Comparison of ENCODE assay signal across 12 cellular contexts in the genomic region with DNA sequence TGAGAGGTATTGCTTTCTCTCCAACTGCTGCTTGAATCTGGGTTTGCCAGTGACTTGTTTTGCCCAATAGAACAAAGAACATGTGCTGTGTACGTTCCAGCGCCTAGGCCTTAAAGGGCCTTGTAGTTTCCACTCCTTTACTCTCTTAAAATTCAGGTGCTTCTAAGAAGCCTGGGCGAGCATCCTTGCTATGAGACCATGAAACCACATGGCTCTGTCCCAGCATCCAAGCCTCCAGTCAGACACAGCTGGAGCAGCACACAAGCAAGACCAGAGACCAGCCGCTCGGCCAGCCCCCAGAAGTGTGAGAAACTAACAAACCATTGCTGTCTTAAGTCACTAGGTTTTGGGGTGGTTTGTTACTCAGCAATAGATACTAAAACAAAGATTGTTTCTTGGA. TPM values are rescaled to one million over a fixed set of nuclear protein-coding genes. Genes with fewer than 3 reads are reported as not detected.
DNase-seq lines count a peak whose midpoint lies in the region; ATAC-seq and TF ChIP-seq lines count a peak whose summit lies in the region.
"Had no signal": no experiment of that assay in that cellular context is flagged by ENCODE, and none has a peak within 500 bp of the region (broad histone marks: within the 10 kb centered on the region; RNA-seq: fewer than 3 reads in every experiment).

No MANE protein-coding gene starts in this region.

- peaks cover under 1% of the 10 kb centered on the region for H3K36me3 ChIP-seq in right atrium auricular region
- no peaks in the 10 kb centered on the region for H3K36me3 ChIP-seq in colonic mucosa
- no peaks in the 10 kb centered on the region for H3K36me3 ChIP-seq in aorta (ENCODE audit: control insufficient read depth in 1 of 2, insufficient read depth in 2 of 2, low read length in 1 of 2)

- H3K27ac ChIP-seq in right atrium auricular region, result peak overlapping the region; percentile 89 to 94
- H3K27ac ChIP-seq in colonic mucosa, result peak overlapping the region; percentile 84
- peak overlapping the region; percentile 31 to 65 for H3K27ac ChIP-seq in aorta (ENCODE audit: low read depth in 1 of 2, low read length in 2 of 2)

- H3K4me1 ChIP-seq in right atrium auricular region (peaks cover 0 to 38% of the 10 kb centered on the region in 2 donors), colonic mucosa (no peaks in the 10 kb centered on the region), aorta (ENCODE audit: control insufficient read depth in 1 of 2, insufficient read depth in 2 of 2, low read length in 2 of 2) (no peaks in the 10 kb centered on the region)

- no peak for DNase-seq in right atrium auricular region (ENCODE audit: low spot score)
- no peak for DNase-seq in left ventricle myocardium superior
- no peak for DNase-seq in colonic mucosa
- no peak for DNase-seq in neural crest cell (ENCODE audit: low read depth, low spot score)
- no peak for DNase-seq in aorta
- no peak for DNase-seq in GM19240 (ENCODE audit: insufficient read length, low spot score)
- DNase-seq in RPMI8226, result no peak
- no peak for DNase-seq in C1 segment of cervical spinal cord (lab: John Stamatoyannopoulos, UW)
- DNase-seq: activated T-cell treated with anti-CD3 and anti-CD28 coated beads, Interleukin-2, amount 50 U/mL, for 72 hours; NCI-H1048; NCI-H524 treated with DMSO at 0.1 percent for 48 hours had no signal

- no peaks in the 10 kb centered on the region for H3K9me3 Mint-ChIP-seq in neural crest cell
- H3K9me3 Mint-ChIP-seq: activated T-cell treated with anti-CD3 and anti-CD28 coated beads, Interleukin-2, amount 50 U/mL, for 72 hours had no signal

- no peaks in the 10 kb centered on the region for H3K27me3 ChIP-seq in right atrium auricular region
- H3K27me3 ChIP-seq in colonic mucosa, result no peaks in the 10 kb centered on the region
- H3K27me3 ChIP-seq in aorta (ENCODE audit: control insufficient read depth in 1 of 2, insufficient read depth in 2 of 2, low read length in 1 of 2), result no peaks in the 10 kb centered on the region

- H3K9ac ChIP-seq in colonic mucosa (ENCODE audit: low read depth in 2 of 2, low read length in 2 of 2), result peak overlapping the region in 1 of 2 donors; percentile 44

- no peaks in the 10 kb centered on the region for H3K9me3 ChIP-seq in right atrium auricular region
- H3K9me3 ChIP-seq in colonic mucosa, result no peaks in the 10 kb centered on the region
- H3K9me3 ChIP-seq in aorta (ENCODE audit: control insufficient read depth, low read length), result no peaks in the 10 kb centered on the region

- peak overlapping the region; percentile 2 for H3K27ac Mint-ChIP-seq in neural crest cell (ENCODE audit: unreplicated experiment)
- H3K27ac Mint-ChIP-seq: activated T-cell treated with anti-CD3 and anti-CD28 coated beads, Interleukin-2, amount 50 U/mL, for 72 hours had no signal

- H3K4me1 Mint-ChIP-seq in neural crest cell, result peaks cover 43% of the 10 kb centered on the region

- ATAC-seq in left ventricle myocardium superior, result no peak
- no peak for ATAC-seq in aorta (ENCODE audit: low FRiP score)
- ATAC-seq: activated CD4-positive, CD25-positive, alpha-beta regulatory T cell treated with anti-CD3 and anti-CD28 coated beads, Interleukin-2, amount 50 U/mL, for 24 hours; activated T-cell treated with anti-CD3 and anti-CD28 coated beads, Interleukin-2, amount 50 U/mL, for 72 hours had no signal

- H3K36me3 Mint-ChIP-seq in neural crest cell (ENCODE audit: low read depth), result peaks cover 10% of the 10 kb centered on the region

- H3K4me3 ChIP-seq in right atrium auricular region (no peak overlapping the region), colonic mucosa (no peak overlapping the region), aorta (ENCODE audit: low read length in 2 of 2) (no peak overlapping the region)

- TF ChIP-seq CTCF in right atrium auricular region (IDR thresholded peaks at IDR 0.05), result no peak
- TF ChIP-seq CTCF in colonic mucosa (IDR thresholded peaks at IDR 0.05), result no peak
- no peak for TF ChIP-seq CTCF in neural crest cell (conservative IDR thresholded peaks at IDR 0.05)

- 78 to 83% methylated on average over 5 of the region's 5 CpGs for WGBS in aorta, 2 donors

- peak overlapping the region; percentile 20 for H3K4me3 Mint-ChIP-seq in neural crest cell
- H3K4me3 Mint-ChIP-seq: activated T-cell treated with anti-CD3 and anti-CD28 coated beads, Interleukin-2, amount 50 U/mL, for 72 hours had no signal

- H3K27me3 Mint-ChIP-seq in neural crest cell (ENCODE audit: low read depth), result no peaks in the 10 kb centered on the region

- intact Hi-C loops in left ventricle myocardium superior (cut with micrococcal nuclease), result loop anchor here (10.0 kb wide), 1 partner anchor 200 kb away; no protein-coding TSS in a partner anchor
- intact Hi-C loops in colonic mucosa (cut with DNase I), result no loop called here
- intact Hi-C loops in aorta (cut with DNase I), result loop anchor here (5.0 kb wide), 2 partner anchors 68 to 202 kb away; no protein-coding TSS in a partner anchor

RNA-seq across cellular contexts. Expression of gene PLEKHO1, which starts 15.1 kb away (rescaled TPM):
- total RNA-seq in right atrium auricular region (10 to 100 TPM; 21.2 to 77.4 TPM), left ventricle myocardium superior (44.3 TPM), colonic mucosa (10 to 100 TPM in 1 of 2 donors, 1 to 10 TPM in 1; 5.4 to 30.8 TPM), neural crest cell (106 and 113 TPM in 2 replicates), aorta (100 to 1,000 TPM in 1 of 2 donors, 10 to 100 TPM in 1; 90.6 to 146 TPM)
- 100 to 1,000 TPM in 1 of 2 donors, 10 to 100 TPM in 1; 56.6 to 146 TPM for polyA plus RNA-seq in aorta
